9 cellular contexts compared by ENCODE assay signal in the genomic region with DNA sequence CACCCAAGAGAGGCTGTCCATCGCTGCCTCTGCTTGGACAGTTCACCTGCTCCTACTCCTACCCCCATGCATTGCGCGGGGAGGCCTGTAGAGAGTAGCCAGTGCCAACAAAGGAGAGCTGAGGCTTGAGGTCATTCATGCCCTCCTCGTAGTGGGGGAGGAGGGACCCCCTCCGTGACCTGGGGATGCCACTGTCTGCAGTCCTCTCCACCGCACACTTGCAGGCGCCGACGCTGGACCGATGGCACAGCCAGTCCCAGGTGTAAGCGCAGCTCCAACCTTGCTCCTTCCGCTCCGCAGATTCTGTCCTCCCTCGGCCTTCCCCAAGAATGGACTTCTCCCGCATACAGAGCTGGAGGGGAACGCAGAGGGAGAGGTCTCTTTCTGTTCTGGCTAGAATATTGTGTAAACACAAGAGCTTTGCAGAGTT. TPM values are rescaled to one million over a fixed set of nuclear protein-coding genes. Genes with fewer than 3 reads are reported as not detected.
DNase-seq lines count a peak whose midpoint lies in the region; ATAC-seq, FAIRE-seq and TF ChIP-seq lines count a peak whose summit lies in the region.
"Had no signal": no experiment of that assay in that cellular context is flagged by ENCODE, and none has a peak within 500 bp of the region (broad histone marks: within the 10 kb centered on the region; RNA-seq: fewer than 3 reads in every experiment).

No MANE protein-coding gene starts in this region.

- H3K4ac ChIP-seq in mesendoderm (ENCODE audit: low read depth, low read length): no peak overlapping the region

- peak; percentile 11 for ATAC-seq in Right ventricle myocardium superior (ENCODE audit: poor library complexity)
- no peak for ATAC-seq in left ventricle myocardium superior
- no peak for ATAC-seq in central memory CD8-positive, alpha-beta T cell (replicated peaks; ENCODE audit: extremely low read depth, poor library complexity, severe bottlenecking)
- no peak for ATAC-seq in GM18867 (IDR thresholded peaks at IDR 0.05; ENCODE audit: unreplicated experiment)
- ATAC-seq in left lobe of liver: no peak

- H3K79me1 ChIP-seq in mesendoderm (ENCODE audit: low read length): no peaks in the 10 kb centered on the region

- peaks cover 83% of the 10 kb centered on the region for H3K27me3 Mint-ChIP-seq in central memory CD8-positive, alpha-beta T cell

- no peak for TF ChIP-seq POLR2A in H54 (IDR thresholded peaks at IDR 0.05; ENCODE audit: low read depth, low read length)

- H3K4me1 ChIP-seq in mesendoderm (ENCODE audit: control insufficient read depth, low read depth, low read length): peaks cover 3% of the 10 kb centered on the region
- no peaks in the 10 kb centered on the region for H3K4me1 ChIP-seq in urinary bladder (ENCODE audit: insufficient read depth)

- H3K18ac ChIP-seq in mesendoderm (ENCODE audit: low read length): no peak overlapping the region

- H3K56ac ChIP-seq in mesendoderm (ENCODE audit: low read length): peak overlapping the region; percentile 91

- H4K5ac ChIP-seq in mesendoderm (ENCODE audit: low read length): no peak overlapping the region

- no peak overlapping the region for H4K8ac ChIP-seq in mesendoderm (ENCODE audit: low read depth, low read length)

- H3K36me3 ChIP-seq in mesendoderm (ENCODE audit: control insufficient read depth, insufficient read depth, low read length) (no peaks in the 10 kb centered on the region), urinary bladder (ENCODE audit: insufficient read depth) (no peaks in the 10 kb centered on the region)

- peak overlapping the region; percentile 14 for H3K9ac ChIP-seq in mesendoderm (ENCODE audit: low read length)

- H3K79me2 ChIP-seq in mesendoderm (ENCODE audit: control insufficient read depth, insufficient read depth, low read length): no peaks in the 10 kb centered on the region

- intact Hi-C loops in Right ventricle myocardium superior (cut with DNase I) (no loop called here), left ventricle myocardium superior (cut with micrococcal nuclease) (no loop called here)

- H3K4me3 Mint-ChIP-seq in central memory CD8-positive, alpha-beta T cell: peak overlapping the region; percentile 48

- H2BK5ac ChIP-seq in mesendoderm (ENCODE audit: low read length): no peak overlapping the region

- H3K4me3 ChIP-seq in mesendoderm (ENCODE audit: low read length) (no peak overlapping the region), urinary bladder (ENCODE audit: low read depth, low read length) (peak overlapping the region; percentile 60)

- no peak overlapping the region for H2AK5ac ChIP-seq in mesendoderm (ENCODE audit: low read length)

- H3K23ac ChIP-seq in mesendoderm (ENCODE audit: low read length): no peak overlapping the region

- H3K4me1 Mint-ChIP-seq in central memory CD8-positive, alpha-beta T cell: no peaks in the 10 kb centered on the region

- H3K36me3 Mint-ChIP-seq in central memory CD8-positive, alpha-beta T cell (ENCODE audit: insufficient read depth): peaks cover 1% of the 10 kb centered on the region

- H3K4me2 ChIP-seq in mesendoderm (ENCODE audit: low read length): peak overlapping the region; percentile 81

- no peak overlapping the region for H2BK15ac ChIP-seq in mesendoderm (replicated peaks; ENCODE audit: low read depth)

- no peak overlapping the region for H3K27ac Mint-ChIP-seq in central memory CD8-positive, alpha-beta T cell (ENCODE audit: low read depth)

- H3K9me3 Mint-ChIP-seq in central memory CD8-positive, alpha-beta T cell: no peaks in the 10 kb centered on the region

- H3K27ac ChIP-seq in mesendoderm (ENCODE audit: low read depth, low read length): no peak overlapping the region
- H3K27ac ChIP-seq in urinary bladder (ENCODE audit: low read depth): peak overlapping the region; percentile 97

- DNase-seq in Right ventricle myocardium superior (no peak), left ventricle myocardium superior (no peak), mesendoderm (peak; percentile 33), left lobe of liver (ENCODE audit: low spot score) (no peak), H54 (ENCODE audit: insufficient read length, low spot score) (no peak)
- no peak for DNase-seq in central memory CD8-positive, alpha-beta T cell (ENCODE audit: low spot score in 2 of 2)

- FAIRE-seq in H54 (lab: Jason Lieb, UNC): no peak

- no peak overlapping the region for H2BK120ac ChIP-seq in mesendoderm (ENCODE audit: low read depth, low read length)

- no CpG with 5 or more reads among the region's 16 CpGs for WGBS in mesendoderm (ENCODE audit: extremely low coverage, insufficient coverage, low lambda C conversion rate)
- WGBS in urinary bladder: 38% methylated on average over 16 of the region's 16 CpGs

- H3K27me3 ChIP-seq in mesendoderm (ENCODE audit: insufficient read depth, low read length, poor library complexity): peaks cover 8% of the 10 kb centered on the region

RNA-seq across cellular contexts. Expression of a gene that starts 0.7 kb away (rescaled TPM):
- 21.5 TPM for total RNA-seq in Right ventricle myocardium superior
- 20.4 TPM for total RNA-seq in left ventricle myocardium superior
- 6.4 TPM for polyA plus RNA-seq in mesendoderm (2013, experiment 1 of 2)
- polyA plus RNA-seq in mesendoderm (2013, experiment 2 of 2): 6.0 TPM
- total RNA-seq in urinary bladder: 15.2 TPM
- polyA plus RNA-seq in urinary bladder: 134 TPM
- total RNA-seq in left lobe of liver: 1.8 TPM

RNA-seq across cellular contexts. Expression of a gene that starts 37.3 kb away (rescaled TPM):
- 53.1 TPM for total RNA-seq in Right ventricle myocardium superior
- total RNA-seq in left ventricle myocardium superior: 41.4 TPM
- polyA plus RNA-seq in mesendoderm (2013, experiment 1 of 2): 54.9 TPM
- polyA plus RNA-seq in mesendoderm (2013, experiment 2 of 2): 61.7 TPM
- total RNA-seq in urinary bladder: 719 TPM
- 4,390 TPM for polyA plus RNA-seq in urinary bladder
- 67.7 TPM for total RNA-seq in left lobe of liver

RNA-seq across cellular contexts. Expression of a gene that starts 48.1 kb away (rescaled TPM):
- total RNA-seq in Right ventricle myocardium superior (4.3 TPM), left ventricle myocardium superior (1.1 TPM), urinary bladder (21.3 TPM), left lobe of liver (not detected)
- polyA plus RNA-seq in mesendoderm (2013, experiment 1 of 2): 0.20 TPM
- 0.10 TPM for polyA plus RNA-seq in mesendoderm (2013, experiment 2 of 2)
- polyA plus RNA-seq in urinary bladder: not detected
- total RNA-seq: pulmonary artery endothelial cell had no signal

Comparison
In these comparisons a context has a peak if more than half of its experiments do, and no peak if none do; other contexts are left out.
1. RNA of a gene that starts 37.3 kb away (total RNA-seq): 719 TPM in urinary bladder (single experiment); 67.7 TPM in left lobe of liver (single experiment), 53.1 TPM in Right ventricle myocardium superior (single experiment) and 41.4 TPM in left ventricle myocardium superior (single experiment); every median in the first group is over 10 times any median in the second.